Comparison of ENCODE assay signal across 8 cellular contexts in genomic region chr17:7293821-7294613, GRCh38. TPM values are rescaled to one million over a fixed set of nuclear protein-coding genes. Genes with fewer than 3 reads are reported as not detected.
A peak's percentile ranks its signal among the peaks of the same experiment; 100 is the strongest.
DNase-seq lines count a peak whose midpoint lies in the region; ATAC-seq and TF ChIP-seq lines count a peak whose summit lies in the region.

No MANE protein-coding gene starts in this region.

- TF ChIP-seq CTCF in brain (conservative IDR thresholded peaks at IDR 0.05), result no peak

- peak overlapping the region; percentile 41 for H3K4me3 Mint-ChIP-seq in stimulated activated naive CD8-positive, alpha-beta T cell treated with anti-CD3 and anti-CD28 coated beads, Interleukin-15, Interleukin-2, amounts not matched to agents 100 ng/mL and 50 ng/mL, for 24 hours
- peak overlapping the region; percentile 70 to 83 (median 79) for H3K4me3 Mint-ChIP-seq in brain
- peak overlapping the region; percentile 21 for H3K4me3 Mint-ChIP-seq in memory B cell

- no peak for ATAC-seq in stimulated activated naive CD8-positive, alpha-beta T cell treated with anti-CD3 and anti-CD28 coated beads, Interleukin-15, Interleukin-2, amounts not matched to agents 100 U/mL and 50 U/mL, for 24 hours
- ATAC-seq in memory B cell (ENCODE audit: low read depth), result peak; percentile 5
- ATAC-seq in GM18907 (IDR thresholded peaks at IDR 0.05; ENCODE audit: unreplicated experiment), result no peak
- ATAC-seq in HG02852 (IDR thresholded peaks at IDR 0.05; ENCODE audit: unreplicated experiment), result no peak
- ATAC-seq in HG03095 (IDR thresholded peaks at IDR 0.05; ENCODE audit: unreplicated experiment), result no peak

- peaks cover 25% of the 10 kb centered on the region for H3K4me1 Mint-ChIP-seq in stimulated activated naive CD8-positive, alpha-beta T cell treated with anti-CD3 and anti-CD28 coated beads, Interleukin-15, Interleukin-2, amounts not matched to agents 100 ng/mL and 50 ng/mL, for 24 hours (ENCODE audit: low read depth)
- H3K4me1 Mint-ChIP-seq in brain (peaks cover 30% of the 10 kb centered on the region), memory B cell (peaks cover 13% of the 10 kb centered on the region)

- peak overlapping the region; percentile 49 for H3K27ac Mint-ChIP-seq in stimulated activated naive CD8-positive, alpha-beta T cell treated with anti-CD3 and anti-CD28 coated beads, Interleukin-15, Interleukin-2, amounts not matched to agents 100 ng/mL and 50 ng/mL, for 24 hours
- H3K27ac Mint-ChIP-seq in brain, result peak overlapping the region in 1 of 5 experiments; percentile 37
- no peak overlapping the region for H3K27ac Mint-ChIP-seq in memory B cell

- H3K36me3 Mint-ChIP-seq in stimulated activated naive CD8-positive, alpha-beta T cell treated with anti-CD3 and anti-CD28 coated beads, Interleukin-15, Interleukin-2, amounts not matched to agents 100 ng/mL and 50 ng/mL, for 24 hours (ENCODE audit: low read depth), result no peaks in the 10 kb centered on the region
- H3K36me3 Mint-ChIP-seq in brain (no peaks in the 10 kb centered on the region), memory B cell (no peaks in the 10 kb centered on the region)

- peaks cover 31% of the 10 kb centered on the region for H3K27me3 Mint-ChIP-seq in stimulated activated naive CD8-positive, alpha-beta T cell treated with anti-CD3 and anti-CD28 coated beads, Interleukin-15, Interleukin-2, amounts not matched to agents 100 ng/mL and 50 ng/mL, for 24 hours
- H3K27me3 Mint-ChIP-seq in brain (peaks cover 74% of the 10 kb centered on the region), memory B cell (peaks cover 8% of the 10 kb centered on the region)

- H3K9me3 Mint-ChIP-seq in stimulated activated naive CD8-positive, alpha-beta T cell treated with anti-CD3 and anti-CD28 coated beads, Interleukin-15, Interleukin-2, amounts not matched to agents 100 ng/mL and 50 ng/mL, for 24 hours, result no peaks in the 10 kb centered on the region
- H3K9me3 Mint-ChIP-seq in brain, result peaks cover 0 to 4% (median 0%) of the 10 kb centered on the region in 5 experiments
- H3K9me3 Mint-ChIP-seq in memory B cell, result no peaks in the 10 kb centered on the region

- no peak for DNase-seq in stimulated activated naive CD8-positive, alpha-beta T cell treated with anti-CD3 and anti-CD28 coated beads, Interleukin-15, Interleukin-2, amounts not matched to agents 100 U/mL and 50 U/mL, for 24 hours
- no peak for DNase-seq in memory B cell (ENCODE audit: low spot score in 2 of 2)
- DNase-seq in superior temporal gyrus (ENCODE audit: extremely low spot score), result no peak

RNA-seq across cellular contexts. Expression of gene YBX2, which starts 0.4 kb away (rescaled TPM):
- 41.4 TPM for polyA plus RNA-seq in brain (ENCODE audit: insufficient read depth, low read depth, low replicate concordance)

RNA-seq across cellular contexts. Expression of gene SLC2A4, which starts 12.5 kb away (rescaled TPM):
- polyA plus RNA-seq in brain (ENCODE audit: insufficient read depth, low read depth, low replicate concordance), result 1.6 TPM

RNA-seq across cellular contexts. Expression of gene EIF5A, which starts 13.4 kb away (rescaled TPM):
- 562 TPM for polyA plus RNA-seq in brain (ENCODE audit: insufficient read depth, low read depth, low replicate concordance)

RNA-seq across cellular contexts. Expression of gene GPS2, which starts 21.1 kb away (rescaled TPM):
- polyA plus RNA-seq in brain (ENCODE audit: insufficient read depth, low read depth, low replicate concordance), result 128 TPM

RNA-seq across cellular contexts. Expression of gene CLDN7, which starts 31.7 kb away (rescaled TPM):
- 113 TPM for polyA plus RNA-seq in brain (ENCODE audit: insufficient read depth, low read depth, low replicate concordance)

Comparison
In these comparisons a context has a peak if more than half of its experiments do, and no peak if none do; other contexts are left out.
1. H3K4me3 Mint-ChIP-seq: peak in every context shown above with its lines; median percentile 79 in brain; 41 in stimulated activated naive CD8-positive, alpha-beta T cell treated with anti-CD3 and anti-CD28 coated beads, Interleukin-15, Interleukin-2, amounts not matched to agents 100 ng/mL and 50 ng/mL, for 24 hours; 21 in memory B cell.